1 cellular context compared by ENCODE assay signal in the genomic region with DNA sequence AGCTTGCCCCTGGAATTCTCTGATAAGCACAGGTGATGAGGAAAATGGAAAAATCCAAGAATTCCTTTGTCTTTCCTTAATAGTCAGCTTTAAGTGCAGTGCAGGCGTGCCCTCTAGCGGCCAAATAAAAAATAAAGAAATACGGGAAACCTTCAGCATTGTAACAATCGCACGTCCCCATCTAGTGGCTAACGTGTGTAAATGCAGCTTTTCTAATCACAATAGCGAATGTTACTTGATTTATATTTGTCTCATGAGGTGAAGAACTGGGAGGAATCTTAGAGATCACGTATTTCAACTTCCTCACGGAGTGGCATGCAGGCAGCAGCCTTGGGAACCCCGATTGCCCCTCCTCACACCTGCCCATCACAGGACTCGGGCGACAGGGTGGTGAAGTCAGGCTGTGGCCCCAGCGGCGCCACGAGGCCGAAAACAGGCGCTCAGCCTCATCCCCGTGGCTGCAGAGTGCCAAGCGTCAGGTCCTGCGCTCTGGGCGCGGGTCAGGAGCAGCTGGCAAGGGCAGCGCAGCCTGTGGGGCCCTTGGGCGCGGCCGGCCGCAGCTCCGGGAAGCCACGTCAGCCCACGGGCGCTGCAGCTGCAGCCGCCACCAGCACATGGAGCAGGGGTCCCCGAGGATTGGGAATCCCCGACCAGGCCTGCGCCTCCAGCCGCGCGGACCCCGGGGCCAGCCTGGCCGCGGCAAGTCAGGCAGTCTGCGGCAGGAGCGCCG.
TF ChIP-seq lines count a peak whose summit lies in the region.

No MANE protein-coding gene starts in this region.

TF ChIP-seq in IMR-90, 13 proteins besides CTCF, POLR2A, EP300 and RAD21:
- TF ChIP-seq SMC3 (IDR thresholded peaks at IDR 0.05; ENCODE audit: low read depth, low read length): peak; percentile 49; the same call in 1 of the 2 replicates
